In the genomic region with DNA sequence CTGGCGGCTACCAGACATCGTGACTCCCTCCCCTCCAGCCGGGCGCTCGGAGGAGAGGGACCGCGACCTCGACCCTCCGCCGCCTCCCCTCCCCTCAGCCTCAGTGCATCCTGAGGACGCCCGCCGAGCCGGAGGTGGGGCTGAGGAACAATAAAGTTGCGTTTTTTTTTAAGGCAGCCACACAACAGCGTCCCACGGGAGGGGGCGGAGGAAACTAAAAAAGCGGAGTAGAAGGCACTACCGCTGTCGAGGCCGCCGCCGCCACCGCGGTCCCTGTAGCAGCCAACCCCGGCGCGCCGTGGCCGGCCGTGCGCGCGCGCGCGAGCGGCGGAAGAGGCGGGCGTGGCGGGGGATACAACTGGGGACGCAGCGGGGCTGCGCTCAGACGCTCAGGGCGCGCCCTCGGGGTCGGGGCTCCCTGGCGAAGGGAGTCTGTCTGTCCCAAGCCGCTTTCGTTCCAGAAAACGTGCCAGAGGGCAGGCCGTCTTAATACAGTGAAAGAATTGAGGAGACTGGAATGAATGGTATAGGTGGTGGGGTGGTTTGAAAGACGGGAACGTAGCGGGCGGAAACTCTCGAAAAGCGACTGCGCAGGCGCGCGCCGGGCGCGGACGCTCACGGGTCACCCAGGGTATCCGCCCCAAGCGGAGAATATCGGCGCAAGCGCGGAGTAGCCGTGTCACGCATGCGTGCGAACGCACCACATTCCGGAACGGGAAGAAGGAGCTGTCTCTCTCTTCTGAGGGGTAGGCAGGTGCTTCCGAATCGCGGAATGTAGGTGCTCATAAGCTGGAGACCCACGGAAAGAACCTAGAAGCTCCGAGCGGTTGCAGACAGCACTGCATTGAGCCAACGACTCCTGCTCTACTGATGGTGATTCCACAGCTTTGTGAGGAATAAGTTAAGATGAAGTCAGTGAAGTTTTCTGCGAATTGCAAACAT, we compare ENCODE assay signal across 8 cellular contexts. TPM values are rescaled to one million over a fixed set of nuclear protein-coding genes. Genes with fewer than 3 reads are reported as not detected.
DNase-seq lines count a peak whose midpoint lies in the region; ATAC-seq lines count a peak whose summit lies in the region.

TSS of gene COP1 (minus strand) at position 326 of the 942 bp plus-strand sequence. CDS start at position 18, 308 bp downstream.

- ATAC-seq in GM19328 (IDR thresholded peaks at IDR 0.05; ENCODE audit: unreplicated experiment) (peak; percentile 76), HG03520 (IDR thresholded peaks at IDR 0.05; ENCODE audit: unreplicated experiment) (peak; percentile 82), left lobe of liver (peak; percentile 92)

- POLR2A ChIA-PET in activated CD4-positive, alpha-beta T cell treated with anti-CD3 and anti-CD28 coated beads, Interleukin-2, amount 10 ng/mL, durations not matched to agents 7 days and 5 days (lab: Charles Lee): no interaction called here

- peaks cover 23% of the 10 kb centered on the region for H3K4me1 Mint-ChIP-seq in activated CD4-positive, alpha-beta T cell treated with anti-CD3 and anti-CD28 coated beads, Interleukin-2, amount 10 ng/mL, durations not matched to agents 7 days and 5 days

- no peaks in the 10 kb centered on the region for H3K27me3 Mint-ChIP-seq in activated CD4-positive, alpha-beta T cell treated with anti-CD3 and anti-CD28 coated beads, Interleukin-2, amount 10 ng/mL, durations not matched to agents 7 days and 5 days

- peaks cover 9% of the 10 kb centered on the region for H3K36me3 Mint-ChIP-seq in activated CD4-positive, alpha-beta T cell treated with anti-CD3 and anti-CD28 coated beads, Interleukin-2, amount 10 ng/mL, durations not matched to agents 7 days and 5 days (ENCODE audit: low read depth)

- CTCF ChIA-PET in activated CD4-positive, alpha-beta T cell treated with anti-CD3 and anti-CD28 coated beads, Interleukin-2, amount 10 ng/mL, durations not matched to agents 7 days and 5 days (lab: Charles Lee): interaction anchor here (0.5 to 1.4 kb wide), 2 partner anchors 13 to 26 kb away, joined by 3 to 4 read pairs; no protein-coding TSS in a partner anchor

- H3K9me3 Mint-ChIP-seq in activated CD4-positive, alpha-beta T cell treated with anti-CD3 and anti-CD28 coated beads, Interleukin-2, amount 10 ng/mL, durations not matched to agents 7 days and 5 days: no peaks in the 10 kb centered on the region

- H3K4me3 Mint-ChIP-seq in activated CD4-positive, alpha-beta T cell treated with anti-CD3 and anti-CD28 coated beads, Interleukin-2, amount 10 ng/mL, durations not matched to agents 7 days and 5 days: peak within 1 kb of the TSS; percentile 99

- H3K27ac Mint-ChIP-seq in activated CD4-positive, alpha-beta T cell treated with anti-CD3 and anti-CD28 coated beads, Interleukin-2, amount 10 ng/mL, durations not matched to agents 7 days and 5 days: peak within 1 kb of the TSS; percentile 98

- DNase-seq in C1 segment of cervical spinal cord (lab: John Stamatoyannopoulos, UW) (peak; percentile 71 to 98 (median 94)), NCI-H69 (lab: John Stamatoyannopoulos, UW) (peak; percentile 98), cortex of kidney (lab: John Stamatoyannopoulos, UW) (peak; percentile 88), left lobe of liver (ENCODE audit: low spot score) (peak; percentile 98)
- DNase-seq in activated CD4-positive, alpha-beta T cell treated with anti-CD3 and anti-CD28 coated beads, Interleukin-2, amount 10 ng/mL, durations not matched to agents 7 days and 5 days: peak; percentile 97
- DNase-seq in stimulated activated CD4-positive, alpha-beta T cell treated with anti-CD3 and anti-CD28 coated beads, Interleukin-2, amount 100 ng/mL, for 4 hours (ENCODE audit: low read depth): peak; percentile 95

RNA-seq across cellular contexts. Expression of gene COP1, which starts in this region (rescaled TPM):
- 10 to 100 TPM; 41.9 to 47.2 TPM for total RNA-seq in activated CD4-positive, alpha-beta T cell treated with anti-CD3 and anti-CD28 coated beads, Interleukin-2, amount 10 ng/mL, durations not matched to agents 7 days and 5 days
- total RNA-seq in left lobe of liver: 21.9 TPM

Comparison
In these comparisons a context has a peak if more than half of its experiments do, and no peak if none do; other contexts are left out.
1. Peak in every context shown above with its lines: DNase-seq and ATAC-seq.